In the genomic region with DNA sequence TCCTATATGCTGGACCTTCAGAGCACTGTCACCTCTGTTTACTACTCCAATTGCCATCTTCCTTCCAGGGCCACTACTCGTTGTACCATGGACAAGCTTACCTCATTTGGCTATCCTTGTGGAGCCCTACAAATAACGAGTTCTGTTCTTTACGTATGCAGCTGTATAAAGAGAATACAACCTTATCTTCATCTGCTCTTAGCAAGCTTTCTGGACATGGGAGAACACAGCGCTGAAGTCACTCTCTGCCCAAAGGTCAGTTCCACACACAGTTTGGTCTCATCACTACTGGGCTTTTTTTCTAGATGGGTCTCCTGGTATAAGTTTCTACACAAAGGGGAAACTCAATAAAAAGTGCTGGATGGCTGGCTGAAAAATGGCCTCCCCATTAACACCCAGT, we compare ENCODE assay signal across 34 cellular contexts.
"Had no signal": no experiment of that assay in that cellular context is flagged by ENCODE, and none has a peak within 500 bp of the region (broad histone marks: within the 10 kb centered on the region; RNA-seq: fewer than 3 reads in every experiment).

No MANE protein-coding gene starts in this region.

- H3K9me3 ChIP-seq: ascending aorta had no signal

- FAIRE-seq: bronchial epithelial cell, colon, TTC549 had no signal

- H3K27ac ChIP-seq: ascending aorta, VCaP had no signal

- H3K36me3 Mint-ChIP-seq: activated naive CD4-positive, alpha-beta T cell treated with anti-CD3 and anti-CD28 coated beads, Interleukin-2, amount 10 ng/mL, durations not matched to agents 7 days and 5 days; activated naive CD8-positive, alpha-beta T cell treated with anti-CD3 and anti-CD28 coated beads, Interleukin-2, amount 10 ng/mL, durations not matched to agents 7 days and 5 days had no signal

- ATAC-seq: activated CD8-positive, alpha-beta T cell treated with anti-CD3 and anti-CD28 coated beads for 36 hours; activated naive CD8-positive, alpha-beta T cell treated with anti-CD3 and anti-CD28 coated beads, Interleukin-2, amount 50 U/mL, for 24 hours had no signal

- DNase-seq: activated B cell treated with CpG ODN at 0.5 μM for 24 hours; activated CD4-positive, alpha-beta memory T cell treated with anti-CD3 and anti-CD28 coated beads for 36 hours; activated CD4-positive, alpha-beta T cell treated with anti-CD3 and anti-CD28 coated beads for 4 hours; activated CD4-positive, alpha-beta T cell treated with anti-CD3 and anti-CD28 coated beads, Interleukin-2, amount 10 ng/mL, durations not matched to agents 24 days and 14 days; activated CD4-positive, alpha-beta T cell treated with anti-CD3 and anti-CD28 coated beads, Interleukin-2, amount 50 U/mL, for 1 hour; activated CD4-positive, alpha-beta T cell treated with anti-CD3 and anti-CD28 coated beads, Interleukin-2, amount 50 U/mL, for 4 hours; activated CD4-positive, CD25-positive, alpha-beta regulatory T cell treated with anti-CD3 and anti-CD28 coated beads, Interleukin-2, amount 50 U/mL, for 72 hours; activated CD8-positive, alpha-beta memory T cell treated with anti-CD3 and anti-CD28 coated beads, Interleukin-2, amount 50 U/mL, for 4 hours; activated CD8-positive, alpha-beta T cell treated with anti-CD3 and anti-CD28 coated beads for 36 hours; activated effector memory CD4-positive, alpha-beta T cell treated with Interleukin-2 at 50 U/mL for 16 hours; activated gamma-delta T cell; activated naive CD4-positive, alpha-beta T cell treated with anti-CD3 and anti-CD28 coated beads, Interleukin-2, amount 10 ng/mL, durations not matched to agents 7 days and 5 days; activated naive CD4-positive, alpha-beta T cell treated with Interleukin-2 at 50 U/mL for 16 hours; activated naive CD8-positive, alpha-beta T cell treated with anti-CD3 and anti-CD28 coated beads, Interleukin-2, amount 10 ng/mL, durations not matched to agents 7 days and 5 days; activated naive CD8-positive, alpha-beta T cell treated with anti-CD3 and anti-CD28 coated beads, Interleukin-2, amount 50 U/mL, for 24 hours; activated T-cell treated with anti-CD3 and anti-CD28 coated beads for 4 hours; activated T-cell treated with anti-CD3 and anti-CD28 coated beads, Interleukin-2, amount 50 U/mL, for 24 hours; activated T-cell treated with anti-CD3 and anti-CD28 coated beads, Interleukin-2, amount 50 U/mL, for 48 hours; amygdala; anterior cingulate cortex; central memory CD4-positive, alpha-beta T cell; T-helper 2 cell; T-helper 9 cell had no signal

- H3K4me3 Mint-ChIP-seq: activated B cell treated with CpG ODN at 0.5 μM for 24 hours; activated CD4-positive, alpha-beta memory T cell treated with anti-CD3 and anti-CD28 coated beads for 36 hours; activated CD4-positive, alpha-beta T cell treated with anti-CD3 and anti-CD28 coated beads, Interleukin-2, amount 10 ng/mL, durations not matched to agents 24 days and 14 days; activated CD8-positive, alpha-beta T cell treated with anti-CD3 and anti-CD28 coated beads for 36 hours; activated naive CD4-positive, alpha-beta T cell treated with anti-CD3 and anti-CD28 coated beads, Interleukin-2, amount 10 ng/mL, durations not matched to agents 7 days and 5 days; activated naive CD4-positive, alpha-beta T cell treated with anti-CD3 and anti-CD28 coated beads, Interleukin-2, amount 50 U/mL, for 24 hours; activated naive CD8-positive, alpha-beta T cell; activated naive CD8-positive, alpha-beta T cell treated with anti-CD3 and anti-CD28 coated beads, Interleukin-2, amount 10 ng/mL, durations not matched to agents 7 days and 5 days; activated naive CD8-positive, alpha-beta T cell treated with anti-CD3 and anti-CD28 coated beads, Interleukin-2, amount 50 U/mL, for 24 hours; activated T-cell treated with anti-CD3 and anti-CD28 coated beads, Interleukin-2, amount 50 U/mL, for 24 hours; brain; T-helper 1 cell treated with Interleukin-12 subunit alpha and Interleukin-12 subunit beta and Interleukin-4 antibody, amounts not matched to agents 30 μg/mL and 1 μg/mL, for 36 hours; T-helper 2 cell treated with Interferon-gamma antibody and Interleukin-4, amounts not matched to agents 5 μg/mL and 100 μg/mL, for 36 hours had no signal

- H3K27ac Mint-ChIP-seq: activated B cell treated with CpG ODN at 0.5 μM for 24 hours; activated CD4-positive, alpha-beta memory T cell treated with anti-CD3 and anti-CD28 coated beads for 36 hours; activated CD4-positive, alpha-beta T cell treated with anti-CD3 and anti-CD28 coated beads, Interleukin-2, amount 10 ng/mL, durations not matched to agents 24 days and 14 days; activated CD8-positive, alpha-beta T cell treated with anti-CD3 and anti-CD28 coated beads for 36 hours; activated naive CD4-positive, alpha-beta T cell treated with anti-CD3 and anti-CD28 coated beads, Interleukin-2, amount 10 ng/mL, durations not matched to agents 7 days and 5 days; activated naive CD4-positive, alpha-beta T cell treated with anti-CD3 and anti-CD28 coated beads, Interleukin-2, amount 50 U/mL, for 24 hours; activated naive CD8-positive, alpha-beta T cell; activated naive CD8-positive, alpha-beta T cell treated with anti-CD3 and anti-CD28 coated beads, Interleukin-2, amount 10 ng/mL, durations not matched to agents 7 days and 5 days; activated naive CD8-positive, alpha-beta T cell treated with anti-CD3 and anti-CD28 coated beads, Interleukin-2, amount 50 U/mL, for 24 hours; activated T-cell treated with anti-CD3 and anti-CD28 coated beads, Interleukin-2, amount 50 U/mL, for 24 hours; activated T-helper 2 cell treated with anti-CD3 and anti-CD28 coated beads, Interferon-gamma antibody, Interleukin-2, Interleukin-4, amounts not matched to agents 10 μg/mL and 5 μg/mL and 100 μg/mL, durations not matched to agents 14 hours and 24 hours and 36 hours; brain; T-helper 1 cell treated with Interleukin-12 subunit alpha and Interleukin-12 subunit beta and Interleukin-4 antibody, amounts not matched to agents 30 μg/mL and 1 μg/mL, for 36 hours; T-helper 2 cell treated with Interferon-gamma antibody and Interleukin-4, amounts not matched to agents 5 μg/mL and 100 μg/mL, for 36 hours had no signal

- H3K4me1 ChIP-seq: ascending aorta had no signal

- H3K9me3 Mint-ChIP-seq: activated B cell treated with CpG ODN at 0.5 μM for 24 hours; activated CD4-positive, alpha-beta memory T cell treated with anti-CD3 and anti-CD28 coated beads for 36 hours; activated CD4-positive, alpha-beta T cell treated with anti-CD3 and anti-CD28 coated beads, Interleukin-2, amount 10 ng/mL, durations not matched to agents 24 days and 14 days; activated CD8-positive, alpha-beta T cell treated with anti-CD3 and anti-CD28 coated beads for 36 hours; activated naive CD4-positive, alpha-beta T cell treated with anti-CD3 and anti-CD28 coated beads, Interleukin-2, amount 10 ng/mL, durations not matched to agents 7 days and 5 days; activated naive CD4-positive, alpha-beta T cell treated with anti-CD3 and anti-CD28 coated beads, Interleukin-2, amount 50 U/mL, for 24 hours; activated naive CD8-positive, alpha-beta T cell treated with anti-CD3 and anti-CD28 coated beads, Interleukin-2, amount 10 ng/mL, durations not matched to agents 7 days and 5 days; activated naive CD8-positive, alpha-beta T cell treated with anti-CD3 and anti-CD28 coated beads, Interleukin-2, amount 50 U/mL, for 24 hours; activated T-cell treated with anti-CD3 and anti-CD28 coated beads, Interleukin-2, amount 50 U/mL, for 24 hours; activated T-helper 2 cell treated with anti-CD3 and anti-CD28 coated beads, Interferon-gamma antibody, Interleukin-2, Interleukin-4, amounts not matched to agents 10 μg/mL and 5 μg/mL and 100 μg/mL, durations not matched to agents 14 hours and 24 hours and 36 hours; brain; T-helper 1 cell treated with Interleukin-12 subunit alpha and Interleukin-12 subunit beta and Interleukin-4 antibody, amounts not matched to agents 30 μg/mL and 1 μg/mL, for 36 hours; T-helper 2 cell treated with Interferon-gamma antibody and Interleukin-4, amounts not matched to agents 5 μg/mL and 100 μg/mL, for 36 hours had no signal

- H3K4me3 ChIP-seq: ascending aorta had no signal

- H3K27me3 Mint-ChIP-seq: activated B cell treated with CpG ODN at 0.5 μM for 24 hours; activated CD4-positive, alpha-beta memory T cell treated with anti-CD3 and anti-CD28 coated beads for 36 hours; activated CD8-positive, alpha-beta T cell treated with anti-CD3 and anti-CD28 coated beads for 36 hours; activated naive CD4-positive, alpha-beta T cell treated with anti-CD3 and anti-CD28 coated beads, Interleukin-2, amount 50 U/mL, for 24 hours; activated naive CD8-positive, alpha-beta T cell; activated naive CD8-positive, alpha-beta T cell treated with anti-CD3 and anti-CD28 coated beads, Interleukin-2, amount 10 ng/mL, durations not matched to agents 7 days and 5 days; activated naive CD8-positive, alpha-beta T cell treated with anti-CD3 and anti-CD28 coated beads, Interleukin-2, amount 50 U/mL, for 24 hours; activated T-cell treated with anti-CD3 and anti-CD28 coated beads, Interleukin-2, amount 50 U/mL, for 24 hours; brain had no signal

- H3K4me1 Mint-ChIP-seq: activated B cell treated with CpG ODN at 0.5 μM for 24 hours; activated CD4-positive, alpha-beta T cell treated with anti-CD3 and anti-CD28 coated beads, Interleukin-2, amount 10 ng/mL, durations not matched to agents 24 days and 14 days; activated naive CD4-positive, alpha-beta T cell treated with anti-CD3 and anti-CD28 coated beads, Interleukin-2, amount 10 ng/mL, durations not matched to agents 7 days and 5 days; activated naive CD4-positive, alpha-beta T cell treated with anti-CD3 and anti-CD28 coated beads, Interleukin-2, amount 50 U/mL, for 24 hours; activated naive CD8-positive, alpha-beta T cell treated with anti-CD3 and anti-CD28 coated beads, Interleukin-2, amount 50 U/mL, for 24 hours; brain had no signal

- H3K27me3 ChIP-seq: ascending aorta had no signal
